8 cellular contexts compared by ENCODE assay signal in the genomic region with DNA sequence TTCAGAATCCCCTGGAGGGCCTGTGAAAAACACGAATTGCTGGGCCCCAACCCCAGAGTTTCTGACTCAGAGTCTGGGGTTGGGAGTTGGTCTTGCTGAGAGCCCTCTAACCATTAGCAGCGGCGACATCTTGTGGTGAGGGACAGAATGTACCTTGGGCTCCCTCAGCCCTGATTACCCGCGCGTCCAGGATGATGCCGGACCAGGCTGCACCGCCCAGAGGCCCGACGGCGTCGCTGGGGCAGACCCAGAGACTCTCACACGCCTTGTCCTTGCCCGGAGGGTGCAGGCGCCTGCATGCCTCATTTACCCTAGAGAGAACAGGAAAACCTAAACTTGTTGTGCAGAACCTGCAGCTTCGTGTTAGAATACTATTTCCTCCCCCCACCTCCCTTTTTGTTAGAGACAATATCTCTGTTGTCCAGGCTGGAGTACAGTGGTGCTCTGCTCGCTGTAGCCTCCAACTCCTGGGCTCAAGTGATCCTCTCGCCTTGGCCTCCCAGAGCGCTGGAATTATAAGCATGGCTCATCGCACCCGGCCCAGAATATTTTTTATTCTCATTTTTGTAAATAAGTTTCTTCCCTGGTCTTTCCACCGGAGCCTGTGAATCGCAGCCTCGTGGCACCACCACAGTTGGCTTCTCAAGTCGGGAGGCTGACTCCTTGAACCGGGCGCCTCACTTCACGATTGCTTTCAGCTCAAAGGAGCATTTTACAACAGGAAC. TPM values are rescaled to one million over a fixed set of nuclear protein-coding genes. Genes with fewer than 3 reads are reported as not detected.
DNase-seq lines count a peak whose midpoint lies in the region; ATAC-seq and TF ChIP-seq lines count a peak whose summit lies in the region.

No MANE protein-coding gene starts in this region.

- peak; percentile 1 for TF ChIP-seq CTCF in GM12801 (IDR thresholded peaks at IDR 0.05; ENCODE audit: extremely low read depth, insufficient read length)
- peak; percentile 82 for TF ChIP-seq CTCF in upper lobe of right lung (IDR thresholded peaks at IDR 0.05)

- intact Hi-C loops in head of caudate nucleus (cut with DNase I) = loop anchor here (10.0 kb wide), 1 partner anchor 189 kb away; the partner anchor contains the start of gene TRAF5
- intact Hi-C loops in posterior cingulate gyrus (cut with DNase I) = loop anchor here (1.0 to 10.0 kb wide), 3 partner anchors 99 to 189 kb away; partner anchors contain the start of gene TRAF5
- intact Hi-C loops in upper lobe of right lung (cut with DNase I) = no loop called here

- DNase-seq in NAMALWA (ENCODE audit: low spot score) = peak; percentile 89
- no peak for DNase-seq in SK-N-MC (ENCODE audit: low read depth, low spot score)
- DNase-seq in activated naive CD4-positive, alpha-beta T cell treated with anti-CD3 and anti-CD28 coated beads, Interleukin-2, amount 10 ng/mL, durations not matched to agents 7 days and 5 days = peak; percentile 81
- DNase-seq in head of caudate nucleus = peak; percentile 66 to 92 (median 80)
- peak; percentile 51 to 96 (median 78) for DNase-seq in posterior cingulate gyrus
- DNase-seq in upper lobe of right lung = peak; percentile 86

- peaks cover 11% of the 10 kb centered on the region for H3K4me1 ChIP-seq in upper lobe of right lung

- H3K27ac ChIP-seq in SK-N-MC = no peak overlapping the region
- no peak overlapping the region for H3K27ac ChIP-seq in upper lobe of right lung

- no peak overlapping the region for H3K9ac ChIP-seq in SK-N-MC (ENCODE audit: insufficient read length)

- no peaks in the 10 kb centered on the region for H3K9me3 ChIP-seq in SK-N-MC (ENCODE audit: low read depth, low read length)
- H3K9me3 ChIP-seq in upper lobe of right lung = no peaks in the 10 kb centered on the region

- peaks cover 41% of the 10 kb centered on the region for H3K27me3 Mint-ChIP-seq in activated naive CD4-positive, alpha-beta T cell treated with anti-CD3 and anti-CD28 coated beads, Interleukin-2, amount 10 ng/mL, durations not matched to agents 7 days and 5 days

- H3K36me3 ChIP-seq in SK-N-MC (ENCODE audit: insufficient read depth, low read length) (no peaks in the 10 kb centered on the region), upper lobe of right lung (no peaks in the 10 kb centered on the region)

- no peak overlapping the region for H3K27ac Mint-ChIP-seq in activated naive CD4-positive, alpha-beta T cell treated with anti-CD3 and anti-CD28 coated beads, Interleukin-2, amount 10 ng/mL, durations not matched to agents 7 days and 5 days

- no peaks in the 10 kb centered on the region for H3K36me3 Mint-ChIP-seq in activated naive CD4-positive, alpha-beta T cell treated with anti-CD3 and anti-CD28 coated beads, Interleukin-2, amount 10 ng/mL, durations not matched to agents 7 days and 5 days

- CTCF ChIA-PET in activated naive CD4-positive, alpha-beta T cell treated with anti-CD3 and anti-CD28 coated beads, Interleukin-2, amount 10 ng/mL, durations not matched to agents 7 days and 5 days (lab: Charles Lee) = interaction anchor here (0.6 to 6.0 kb wide), 39 partner anchors 9 to 1105 kb away, joined by 3 to 72 read pairs (median 4); partner anchors contain the start of genes KCNH1, RD3 and TRAF5

- peaks cover 39% of the 10 kb centered on the region for H3K4me1 Mint-ChIP-seq in activated naive CD4-positive, alpha-beta T cell treated with anti-CD3 and anti-CD28 coated beads, Interleukin-2, amount 10 ng/mL, durations not matched to agents 7 days and 5 days

- H3K9me3 Mint-ChIP-seq in activated naive CD4-positive, alpha-beta T cell treated with anti-CD3 and anti-CD28 coated beads, Interleukin-2, amount 10 ng/mL, durations not matched to agents 7 days and 5 days = no peaks in the 10 kb centered on the region

- H3K4me3 Mint-ChIP-seq in activated naive CD4-positive, alpha-beta T cell treated with anti-CD3 and anti-CD28 coated beads, Interleukin-2, amount 10 ng/mL, durations not matched to agents 7 days and 5 days = no peak overlapping the region

- no peaks in the 10 kb centered on the region for H3K27me3 ChIP-seq in upper lobe of right lung

- H3K4me3 ChIP-seq in SK-N-MC = peak overlapping the region; percentile 65
- no peak overlapping the region for H3K4me3 ChIP-seq in upper lobe of right lung

- ATAC-seq in HG02571 (IDR thresholded peaks at IDR 0.05; ENCODE audit: unreplicated experiment) = peak; percentile 66
- ATAC-seq in upper lobe of right lung = peak; percentile 88

RNA-seq across cellular contexts. Expression of gene RD3, which starts 22.2 kb away (rescaled TPM):
- 0.29 TPM for total RNA-seq in upper lobe of right lung
